Comparison of ENCODE assay signal across 8 cellular contexts in the genomic region with DNA sequence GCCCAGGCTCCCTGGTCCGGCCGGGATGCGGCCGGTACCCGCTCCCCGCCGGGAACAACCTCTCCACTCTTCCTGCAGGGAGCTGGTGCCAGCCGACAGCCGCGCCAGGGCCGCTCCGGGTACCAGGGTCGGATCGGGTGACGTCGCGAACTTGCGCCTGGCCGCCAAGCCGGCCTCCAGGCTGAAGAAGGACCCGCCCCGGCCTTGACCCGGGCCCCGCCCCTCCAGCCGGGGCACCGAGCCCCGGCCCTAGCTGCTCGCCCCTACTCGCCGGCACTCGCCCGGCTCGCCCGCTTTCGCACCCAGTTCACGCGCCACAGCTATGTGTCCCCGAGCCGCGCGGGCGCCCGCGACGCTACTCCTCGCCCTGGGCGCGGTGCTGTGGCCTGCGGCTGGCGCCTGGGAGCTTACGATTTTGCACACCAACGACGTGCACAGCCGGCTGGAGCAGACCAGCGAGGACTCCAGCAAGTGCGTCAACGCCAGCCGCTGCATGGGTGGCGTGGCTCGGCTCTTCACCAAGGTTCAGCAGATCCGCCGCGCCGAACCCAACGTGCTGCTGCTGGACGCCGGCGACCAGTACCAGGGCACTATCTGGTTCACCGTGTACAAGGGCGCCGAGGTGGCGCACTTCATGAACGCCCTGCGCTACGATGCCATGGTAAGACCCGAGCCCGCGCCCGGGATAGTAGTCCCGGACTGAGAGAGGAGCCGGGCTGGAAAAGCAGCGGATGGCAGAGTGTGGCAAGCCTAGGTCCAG. TPM values are rescaled to one million over a fixed set of nuclear protein-coding genes. Genes with fewer than 3 reads are reported as not detected.
DNase-seq lines count a peak whose midpoint lies in the region; ATAC-seq and TF ChIP-seq lines count a peak whose summit lies in the region.

A gene (plus strand): TSS at position 266 of the 760 bp plus-strand sequence. CDS start 57 bp downstream, at position 323.

- peak; percentile 35; the same call in 1 of the 2 replicates for TF ChIP-seq CTCF in A673 (conservative IDR thresholded peaks at IDR 0.05; ENCODE audit: low read depth, low read length)
- TF ChIP-seq CTCF in PC-3 (conservative IDR thresholded peaks at IDR 0.05; ENCODE audit: low read depth, low read length): peak; percentile 31; the same call in 1 of the 2 replicates

- no peaks in the 10 kb centered on the region for H3K9me2 ChIP-seq in PC-3 (replicated peaks; ENCODE audit: low read length)

- CTCF ChIA-PET in A673 (lab: Charles Lee): interaction anchor here (1.2 kb wide), 2 partner anchors 33 to 45 kb away, joined by 8 to 11 read pairs; no protein-coding TSS in a partner anchor
- CTCF ChIA-PET in PC-3 (lab: Charles Lee): interaction anchor here (0.7 to 1.3 kb wide), 2 partner anchors 9 to 89 kb away, joined by 4 to 7 read pairs; no protein-coding TSS in a partner anchor

- H3K4me3 ChIP-seq in A673 (ENCODE audit: low read depth, low read length, poor library complexity, severe bottlenecking) (peak within 1 kb of the TSS; percentile 60), PC-3 (ENCODE audit: low read length) (peak within 1 kb of the TSS; percentile 87)

- H3K27me3 ChIP-seq in A673 (replicated peaks; ENCODE audit: insufficient read depth, low read depth, low read length, poor library complexity): peaks cover 5% of the 10 kb centered on the region
- no peaks in the 10 kb centered on the region for H3K27me3 ChIP-seq in PC-3 (ENCODE audit: low read length)

- peak within 1 kb of the TSS; percentile 87 for H3K9ac ChIP-seq in PC-3 (ENCODE audit: low read length)

- no TSS peak for BruUV-seq in A673 (replicated peaks; lab: Mats Ljungman, UMichigan)
- no TSS peak for BruUV-seq in PC-3 (replicated peaks; lab: Mats Ljungman, UMichigan)

- peak within 1 kb of the TSS; percentile 91 for H3K4me2 ChIP-seq in PC-3 (ENCODE audit: low read length)

- peak; percentile 83 for DNase-seq in A673 (ENCODE audit: low spot score)
- DNase-seq in PC-3: peak; percentile 65
- DNase-seq in amniotic stem cell (lab: John Stamatoyannopoulos, UW): peak; percentile 62
- DNase-seq in left cardiac atrium: peak; percentile 87
- DNase-seq in posterior cingulate gyrus: peak; percentile 36 to 91 (median 62)
- no peak for DNase-seq in NK-92 (lab: John Stamatoyannopoulos, UW; ENCODE audit: unreplicated experiment)

- no peaks in the 10 kb centered on the region for H3K36me3 ChIP-seq in A673 (ENCODE audit: insufficient read depth, low read length, poor library complexity, severe bottlenecking)
- H3K36me3 ChIP-seq in PC-3 (ENCODE audit: low read depth, low read length): no peaks in the 10 kb centered on the region

- H4K20me1 ChIP-seq in PC-3 (ENCODE audit: low read length): no peaks in the 10 kb centered on the region

- POLR2A ChIA-PET in A673 (lab: Charles Lee; ENCODE audit: low non-redundant PET) (interaction anchor here (0.8 kb wide), 1 partner anchor 12 kb away, joined by 5 read pairs; no protein-coding TSS in a partner anchor), PC-3 (lab: Charles Lee; ENCODE audit: unreplicated experiment) (interaction anchor here (0.5 to 2.4 kb wide), 7 partner anchors 9 to 1578 kb away, joined by 3 to 30 read pairs (median 5); no protein-coding TSS in a partner anchor)

- no peaks in the 10 kb centered on the region for H3F3A ChIP-seq in PC-3 (ENCODE audit: low read length, unreplicated experiment)

- H2AFZ ChIP-seq in PC-3 (ENCODE audit: low read length): peak within 1 kb of the TSS; percentile 81

- H3K4me1 ChIP-seq in A673 (ENCODE audit: insufficient read depth, low read length, poor library complexity, severe bottlenecking) (peaks cover 5% of the 10 kb centered on the region), PC-3 (ENCODE audit: insufficient read depth, low read length) (peaks cover 29% of the 10 kb centered on the region)

- no peaks in the 10 kb centered on the region for H3K9me3 ChIP-seq in A673 (ENCODE audit: low read depth, low read length, poor library complexity, severe bottlenecking)
- no peaks in the 10 kb centered on the region for H3K9me3 ChIP-seq in PC-3 (ENCODE audit: low read length)

- peak within 1 kb of the TSS; percentile 67 for H3K27ac ChIP-seq in A673 (ENCODE audit: low read depth, low read length, poor library complexity, severe bottlenecking)
- H3K27ac ChIP-seq in PC-3 (ENCODE audit: low read length): peak within 1 kb of the TSS; percentile 66

- peaks cover 28% of the 10 kb centered on the region for H3K79me2 ChIP-seq in PC-3 (ENCODE audit: low read length)

- ATAC-seq in GM18519 (IDR thresholded peaks at IDR 0.05; ENCODE audit: low FRiP score, unreplicated experiment): peak; percentile 48
- peak; percentile 82 for ATAC-seq in HG02970 (IDR thresholded peaks at IDR 0.05; ENCODE audit: low FRiP score, unreplicated experiment)
- ATAC-seq in PC-3: peak; percentile 79
- peak; percentile 94 to 95 for ATAC-seq in left cardiac atrium

- intact Hi-C loops in A673 (cut with micrococcal nuclease; ENCODE audit: unreplicated experiment) (loop anchor here (2.0 kb wide), 2 partner anchors 33 to 45 kb away; no protein-coding TSS in a partner anchor), PC-3 (cut with micrococcal nuclease) (loop anchor here (1.0 to 5.0 kb wide), 3 partner anchors 9 to 142 kb away; a partner anchor contains a TSS), left cardiac atrium (cut with DNase I) (no loop called here), posterior cingulate gyrus (cut with DNase I) (no loop called here)

RNA-seq across cellular contexts. Expression of the gene that starts here (rescaled TPM):
- total RNA-seq in A673 (2021) (26.0 and 32.7 TPM in 2 replicates), PC-3 (2014; rRNA removed) (9.0 and 15.8 TPM in 2 replicates), left cardiac atrium (10 to 100 TPM in 1 of 2 donors, 1 to 10 TPM in 1; 9.5 to 13.5 TPM)

Comparison
In these comparisons a context has a peak if more than half of its experiments do, and no peak if none do; other contexts are left out.
1. intact Hi-C loops: an anchor here in A673 (2.0 kb wide) and PC-3 (1.0 to 5.0 kb wide); none called in left cardiac atrium and posterior cingulate gyrus.